Comparison of ENCODE assay signal across 16 cellular contexts in the genomic region with DNA sequence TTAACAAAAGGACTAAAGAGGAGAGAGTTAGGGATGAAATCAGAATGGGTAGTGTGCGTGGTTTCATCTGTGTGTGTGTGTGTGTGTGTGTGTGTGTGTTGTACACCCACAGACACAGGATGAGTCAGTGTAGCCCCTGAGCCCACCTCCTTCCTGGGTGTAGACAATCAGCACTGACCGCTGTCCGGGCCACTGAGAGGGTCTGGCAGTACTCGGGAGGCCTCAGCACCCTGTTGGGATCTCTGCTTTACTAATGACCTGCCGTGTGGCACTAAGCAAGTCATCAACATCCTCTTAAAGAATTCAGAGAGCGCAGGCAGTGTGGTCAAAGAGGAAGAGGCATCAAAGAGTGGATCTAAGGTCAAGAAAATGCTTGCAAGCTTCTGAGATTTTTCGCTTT.
A peak's percentile ranks its signal among the peaks of the same experiment; 100 is the strongest.
DNase-seq lines count a peak whose midpoint lies in the region; ATAC-seq and TF ChIP-seq lines count a peak whose summit lies in the region.
"Had no signal": no experiment of that assay in that cellular context is flagged by ENCODE, and none has a peak within 500 bp of the region (broad histone marks: within the 10 kb centered on the region; RNA-seq: fewer than 3 reads in every experiment).

No MANE protein-coding gene starts in this region.

- H3K36me3 ChIP-seq in neural progenitor cell (no peaks in the 10 kb centered on the region), upper lobe of right lung (no peaks in the 10 kb centered on the region)

- no peaks in the 10 kb centered on the region for H3K79me2 ChIP-seq in neural progenitor cell (ENCODE audit: low read depth)

- H3K9ac ChIP-seq in neural progenitor cell, result no peak overlapping the region

- H3K4me3 ChIP-seq in neural progenitor cell (no peak overlapping the region), upper lobe of right lung (no peak overlapping the region)

- intact Hi-C loops in natural killer cell (cut with micrococcal nuclease) (no loop called here), upper lobe of right lung (cut with DNase I) (no loop called here)

- H2AFZ ChIP-seq in neural progenitor cell (replicated peaks), result no peak overlapping the region

- peaks cover 35% of the 10 kb centered on the region for H3F3A ChIP-seq in neural progenitor cell (ENCODE audit: low read depth)

- DNase-seq in natural killer cell treated with Interleukin-12 subunit alpha and Interleukin-12 subunit beta and Interleukin-15 and Interleukin-18, amount 100 ng/mL, for 72 hours (ENCODE audit: low spot score), result peak; percentile 25
- DNase-seq in natural killer cell (no peak), chondrocyte (ENCODE audit: low spot score) (peak; percentile 52), neural progenitor cell (ENCODE audit: low spot score) (peak; percentile 23), upper lobe of right lung (peak; percentile 43), DMS153 treated with DMSO at 0.1 percent for 48 hours (lab: John Stamatoyannopoulos, UW; ENCODE audit: unreplicated experiment) (no peak), NCI-H1105 treated with DMSO at 0.1 percent for 48 hours (lab: John Stamatoyannopoulos, UW) (no peak)
- DNase-seq: ACHN; CD4-positive, alpha-beta memory T cell; DMS153; DND-41; GDM1; IMR-90 had no signal

- H3K4me1 ChIP-seq in neural progenitor cell, result peaks cover 73% of the 10 kb centered on the region
- peaks cover 7% of the 10 kb centered on the region for H3K4me1 ChIP-seq in upper lobe of right lung

- no peak for ATAC-seq in natural killer cell treated with Interleukin-12 subunit alpha and Interleukin-12 subunit beta and Interleukin-15 and Interleukin-18, amount 100 ng/mL, for 72 hours
- no peak for ATAC-seq in natural killer cell
- ATAC-seq in upper lobe of right lung, result no peak
- no peak for ATAC-seq in HG03571 (IDR thresholded peaks at IDR 0.05; ENCODE audit: unreplicated experiment)
- ATAC-seq: HCT116 had no signal

- no peak overlapping the region for H3K27ac Mint-ChIP-seq in natural killer cell treated with Interleukin-12 subunit alpha and Interleukin-12 subunit beta and Interleukin-15 and Interleukin-18, amount 100 ng/mL, for 72 hours
- H3K27ac Mint-ChIP-seq in natural killer cell (no peak overlapping the region), chondrocyte (ENCODE audit: unreplicated experiment) (no peak overlapping the region), neural progenitor cell (peak overlapping the region; percentile 70)
- H3K27ac Mint-ChIP-seq: CD4-positive, alpha-beta memory T cell had no signal

- peak overlapping the region; percentile 66 for H3K4me2 ChIP-seq in neural progenitor cell

- no peak overlapping the region for H3K4me3 Mint-ChIP-seq in natural killer cell treated with Interleukin-12 subunit alpha and Interleukin-12 subunit beta and Interleukin-15 and Interleukin-18, amount 100 ng/mL, for 72 hours
- no peak overlapping the region for H3K4me3 Mint-ChIP-seq in natural killer cell
- H3K4me3 Mint-ChIP-seq in chondrocyte (ENCODE audit: unreplicated experiment), result no peak overlapping the region
- no peak overlapping the region for H3K4me3 Mint-ChIP-seq in neural progenitor cell
- H3K4me3 Mint-ChIP-seq: CD4-positive, alpha-beta memory T cell had no signal

- H3K9me3 ChIP-seq in neural progenitor cell (ENCODE audit: low read depth) (no peaks in the 10 kb centered on the region), upper lobe of right lung (no peaks in the 10 kb centered on the region)

- H3K27ac ChIP-seq in neural progenitor cell (no peak overlapping the region), upper lobe of right lung (no peak overlapping the region)
- H3K27ac ChIP-seq: C4-2B had no signal

- no peaks in the 10 kb centered on the region for H3K9me3 Mint-ChIP-seq in natural killer cell treated with Interleukin-12 subunit alpha and Interleukin-12 subunit beta and Interleukin-15 and Interleukin-18, amount 100 ng/mL, for 72 hours
- no peaks in the 10 kb centered on the region for H3K9me3 Mint-ChIP-seq in natural killer cell
- no peaks in the 10 kb centered on the region for H3K9me3 Mint-ChIP-seq in chondrocyte (ENCODE audit: low read depth)
- no peaks in the 10 kb centered on the region for H3K9me3 Mint-ChIP-seq in neural progenitor cell
- H3K9me3 Mint-ChIP-seq: CD4-positive, alpha-beta memory T cell had no signal

- H3K27me3 Mint-ChIP-seq in natural killer cell treated with Interleukin-12 subunit alpha and Interleukin-12 subunit beta and Interleukin-15 and Interleukin-18, amount 100 ng/mL, for 72 hours, result peaks cover 0 to 2% of the 10 kb centered on the region in 2 donors
- H3K27me3 Mint-ChIP-seq in natural killer cell (ENCODE audit: low read depth in 2 of 2) (peaks cover 8 to 10% of the 10 kb centered on the region in 2 donors), chondrocyte (ENCODE audit: low read depth) (peaks cover 50% of the 10 kb centered on the region), neural progenitor cell (ENCODE audit: insufficient read depth, low read depth) (peaks cover 25% of the 10 kb centered on the region)
- H3K27me3 Mint-ChIP-seq: CD4-positive, alpha-beta memory T cell had no signal

- H4K20me1 ChIP-seq in neural progenitor cell (ENCODE audit: low read depth), result no peaks in the 10 kb centered on the region

- H3K4me1 Mint-ChIP-seq in natural killer cell treated with Interleukin-12 subunit alpha and Interleukin-12 subunit beta and Interleukin-15 and Interleukin-18, amount 100 ng/mL, for 72 hours (ENCODE audit: low read depth in 2 of 2), result peaks cover 5 to 17% of the 10 kb centered on the region in 2 donors
- peaks cover 7 to 19% of the 10 kb centered on the region in 2 donors for H3K4me1 Mint-ChIP-seq in natural killer cell
- H3K4me1 Mint-ChIP-seq in chondrocyte (ENCODE audit: low read depth), result peaks cover 4% of the 10 kb centered on the region
- peaks cover 81% of the 10 kb centered on the region for H3K4me1 Mint-ChIP-seq in neural progenitor cell

- no peaks in the 10 kb centered on the region for H3K36me3 Mint-ChIP-seq in natural killer cell treated with Interleukin-12 subunit alpha and Interleukin-12 subunit beta and Interleukin-15 and Interleukin-18, amount 100 ng/mL, for 72 hours
- H3K36me3 Mint-ChIP-seq in natural killer cell (peaks cover 7% of the 10 kb centered on the region), chondrocyte (ENCODE audit: low read depth) (no peaks in the 10 kb centered on the region), neural progenitor cell (no peaks in the 10 kb centered on the region)

- H3K27me3 ChIP-seq in neural progenitor cell (peaks cover 5% of the 10 kb centered on the region), upper lobe of right lung (no peaks in the 10 kb centered on the region)

- no peak for TF ChIP-seq CTCF in natural killer cell (IDR thresholded peaks at IDR 0.05)
- no peak for TF ChIP-seq CTCF in chondrocyte (IDR thresholded peaks at IDR 0.05)
- no peak for TF ChIP-seq CTCF in neural progenitor cell (IDR thresholded peaks at IDR 0.05)
- TF ChIP-seq CTCF in upper lobe of right lung (IDR thresholded peaks at IDR 0.05), result no peak

Comparison
In these comparisons a context has a peak if more than half of its experiments do, and no peak if none do; other contexts are left out.
1. DNase-seq: peak in natural killer cell treated with Interleukin-12 subunit alpha and Interleukin-12 subunit beta and Interleukin-15 and Interleukin-18, amount 100 ng/mL, for 72 hours (single experiment), chondrocyte (single experiment), neural progenitor cell (single experiment) and upper lobe of right lung (single experiment); none in natural killer cell (single experiment), DMS153 treated with DMSO at 0.1 percent for 48 hours (single experiment) and NCI-H1105 treated with DMSO at 0.1 percent for 48 hours (single experiment).